8 cellular contexts compared by ENCODE assay signal in the genomic region with DNA sequence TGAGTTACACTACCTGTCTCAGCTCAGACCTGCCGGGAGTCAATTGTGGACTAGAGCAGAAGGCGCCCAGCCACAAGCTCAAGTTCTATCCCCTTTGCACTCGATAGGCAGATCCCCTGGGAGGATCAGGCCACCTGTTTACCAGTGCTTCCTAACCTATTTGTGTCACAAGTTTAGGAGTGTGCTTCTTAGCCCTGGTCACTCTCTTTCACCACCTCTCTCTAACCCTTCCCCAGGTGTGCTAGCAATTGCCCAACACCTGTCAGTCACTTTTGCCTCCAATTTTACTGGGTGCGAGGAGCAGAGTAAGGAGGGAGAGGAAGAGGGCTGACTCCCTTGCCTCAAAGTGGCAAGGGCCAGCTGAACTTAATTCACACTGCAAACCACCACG. TPM values are rescaled to one million over a fixed set of nuclear protein-coding genes. Genes with fewer than 3 reads are reported as not detected.
A peak's percentile ranks its signal among the peaks of the same experiment; 100 is the strongest.
DNase-seq lines count a peak whose midpoint lies in the region; ATAC-seq and TF ChIP-seq lines count a peak whose summit lies in the region.

No MANE protein-coding gene starts in this region.

- peak; percentile 5 for ATAC-seq in mucosa of descending colon
- ATAC-seq in GM21381 (IDR thresholded peaks at IDR 0.05; ENCODE audit: unreplicated experiment) = no peak

- intact Hi-C loops in mucosa of descending colon (cut with DNase I, micrococcal nuclease) = no loop called here

- no peak for TF ChIP-seq CTCF in cardiac fibroblast (IDR thresholded peaks at IDR 0.05; ENCODE audit: low read depth, low read length)
- TF ChIP-seq CTCF in mucosa of descending colon (IDR thresholded peaks at IDR 0.05) = no peak

- H3K4me3 ChIP-seq in cardiac fibroblast (replicated peaks in 1 of 2; ENCODE audit: low read depth in 2 of 2, low read length in 2 of 2) (peak overlapping the region; percentile 76 to 77), mucosa of descending colon (no peak overlapping the region)

- peak; percentile 3 to 20 for DNase-seq in stimulated activated CD4-positive, alpha-beta T cell treated with anti-CD3 and anti-CD28 coated beads, Interleukin-2, amount 100 ng/mL, for 24 hours
- no peak for DNase-seq in stimulated activated CD4-positive, alpha-beta T cell treated with anti-CD3 and anti-CD28 coated beads, Interleukin-15, amount 100 ng/mL, for 24 hours
- DNase-seq in NCI-H2107 (lab: John Stamatoyannopoulos, UW) = peak; percentile 61
- DNase-seq in cardiac fibroblast (ENCODE audit: low read depth in 2 of 2) = no peak
- DNase-seq in mucosa of descending colon = peak in 1 of 3 donors; percentile 28
- no peak for DNase-seq in NCI-H2196 (lab: John Stamatoyannopoulos, UW; ENCODE audit: unreplicated experiment)
- DNase-seq in NCI-H446 (lab: John Stamatoyannopoulos, UW) = no peak

- no peaks in the 10 kb centered on the region for H3K36me3 ChIP-seq in mucosa of descending colon (ENCODE audit: low read depth)

- H3K4me1 ChIP-seq in mucosa of descending colon (ENCODE audit: low read depth) = peaks cover 14% of the 10 kb centered on the region

- H3K9me3 ChIP-seq in mucosa of descending colon = no peaks in the 10 kb centered on the region

RNA-seq across cellular contexts. Expression of gene NAA30, which starts 0.7 kb away (rescaled TPM):
- 10 to 100 TPM; 14.1 to 23.2 (median 16.2) TPM for total RNA-seq in mucosa of descending colon

Comparison
In these comparisons a context has a peak if more than half of its experiments do, and no peak if none do; other contexts are left out.
1. DNase-seq: peak in stimulated activated CD4-positive, alpha-beta T cell treated with anti-CD3 and anti-CD28 coated beads, Interleukin-2, amount 100 ng/mL, for 24 hours (2 of 2) and NCI-H2107 (single experiment); none in stimulated activated CD4-positive, alpha-beta T cell treated with anti-CD3 and anti-CD28 coated beads, Interleukin-15, amount 100 ng/mL, for 24 hours (single experiment), cardiac fibroblast (0 of 2), NCI-H2196 (single experiment) and NCI-H446 (0 of 2).